Comparison of ENCODE assay signal across 8 cellular contexts in genomic region chr17:6639014-6639650, GRCh38. TPM values are rescaled to one million over a fixed set of nuclear protein-coding genes. Genes with fewer than 3 reads are reported as not detected.
A peak's percentile ranks its signal among the peaks of the same experiment; 100 is the strongest.
DNase-seq lines count a peak whose midpoint lies in the region; ATAC-seq and TF ChIP-seq lines count a peak whose summit lies in the region.

No MANE protein-coding gene starts in this region.

- ATAC-seq in effector memory CD8-positive, alpha-beta T cell (replicated peaks), result no peak
- ATAC-seq in natural killer cell (no peak), GM21360 (IDR thresholded peaks at IDR 0.05; ENCODE audit: unreplicated experiment) (no peak)

- in situ Hi-C loops in ACHN (cut with HindIII; ENCODE audit: low pct_ligation_motif_present, low pct_unique_long_range_greater_than_20kb, low sequenced_read_pairs), result no loop called here

- peak overlapping the region; percentile 94 to 96 for H3K4me3 Mint-ChIP-seq in effector memory CD8-positive, alpha-beta T cell
- H3K4me3 Mint-ChIP-seq in natural killer cell, result peak overlapping the region; percentile 91

- TF ChIP-seq CTCF in BE2C (IDR thresholded peaks at IDR 0.05; ENCODE audit: low read depth, low read length) (no peak), NB4 (IDR thresholded peaks at IDR 0.05; ENCODE audit: low read depth, low read length) (no peak), natural killer cell (IDR thresholded peaks at IDR 0.05) (no peak)

- no peaks in the 10 kb centered on the region for H3K27me3 Mint-ChIP-seq in effector memory CD8-positive, alpha-beta T cell
- no peaks in the 10 kb centered on the region for H3K27me3 Mint-ChIP-seq in natural killer cell (ENCODE audit: low read depth in 2 of 2)

- H3K4me1 ChIP-seq in BE2C, result no peaks in the 10 kb centered on the region

- H3K36me3 ChIP-seq in BE2C, result no peaks in the 10 kb centered on the region

- H3K9me3 ChIP-seq in BE2C, result no peaks in the 10 kb centered on the region

- H3K9me3 Mint-ChIP-seq in effector memory CD8-positive, alpha-beta T cell, result no peaks in the 10 kb centered on the region
- H3K9me3 Mint-ChIP-seq in natural killer cell, result no peaks in the 10 kb centered on the region

- peak overlapping the region; percentile 95 to 96 for H3K27ac Mint-ChIP-seq in effector memory CD8-positive, alpha-beta T cell
- H3K27ac Mint-ChIP-seq in natural killer cell, result peak overlapping the region; percentile 93 to 94

- no peak for TF ChIP-seq POLR2A in NB4 (IDR thresholded peaks at IDR 0.05; ENCODE audit: extremely low read depth, insufficient read length)

- intact Hi-C loops in natural killer cell (cut with micrococcal nuclease), result no loop called here

- H3K4me3 ChIP-seq in BE2C (ENCODE audit: low read depth, low read length) (peak overlapping the region; percentile 77), NB4 (ENCODE audit: low read depth, low read length) (peak overlapping the region; percentile 90)

- H3K4me1 Mint-ChIP-seq in effector memory CD8-positive, alpha-beta T cell (ENCODE audit: low read depth in 2 of 2), result peaks cover 36 to 67% of the 10 kb centered on the region in 2 donors
- peaks cover 45 to 55% of the 10 kb centered on the region in 2 donors for H3K4me1 Mint-ChIP-seq in natural killer cell

- no peaks in the 10 kb centered on the region for H3K27me3 ChIP-seq in BE2C

- DNase-seq in BE2C (no peak), NB4 (ENCODE audit: low read depth) (no peak), natural killer cell (no peak), RKO (ENCODE audit: low spot score) (no peak), ACHN (no peak), NCI-H2029 (lab: John Stamatoyannopoulos, UW) (no peak)
- no peak for DNase-seq in effector memory CD8-positive, alpha-beta T cell

- H3K36me3 Mint-ChIP-seq in effector memory CD8-positive, alpha-beta T cell (ENCODE audit: insufficient read depth), result peaks cover 42% of the 10 kb centered on the region
- H3K36me3 Mint-ChIP-seq in natural killer cell, result peaks cover 2% of the 10 kb centered on the region

RNA-seq across cellular contexts. Expression of gene KIAA0753, which starts 1.4 kb away (rescaled TPM):
- polyA plus RNA-seq in BE2C (2012; ENCODE audit: insufficient read depth, insufficient read length, low read depth), result 7.8 TPM
- total RNA-seq in natural killer cell, result 10 to 100 TPM; 13.4 to 17.2 (median 15.4) TPM

RNA-seq across cellular contexts. Expression of gene TXNDC17, which starts 1.7 kb away (rescaled TPM):
- 85.0 TPM for polyA plus RNA-seq in BE2C (2012; ENCODE audit: insufficient read depth, insufficient read length, low read depth)
- total RNA-seq in natural killer cell, result 10 to 100 TPM; 15.2 to 15.7 (median 15.4) TPM

RNA-seq across cellular contexts. Expression of gene MED31, which starts 12.3 kb away (rescaled TPM):
- 10.6 TPM for polyA plus RNA-seq in BE2C (2012; ENCODE audit: insufficient read depth, insufficient read length, low read depth)
- 10 to 100 TPM in 2 of 3 donors, 1 to 10 TPM in 1; 8.3 to 26.1 (median 19.1) TPM for total RNA-seq in natural killer cell

RNA-seq across cellular contexts. Expression of gene C17orf100, which starts 12.4 kb away (rescaled TPM):
- polyA plus RNA-seq in BE2C (2012; ENCODE audit: insufficient read depth, insufficient read length, low read depth), result 0.83 TPM
- total RNA-seq in natural killer cell, result under 1 TPM; 0.68 to 0.87 (median 0.82) TPM
